ENCODE assay signal across 20 cellular contexts in the genomic region with DNA sequence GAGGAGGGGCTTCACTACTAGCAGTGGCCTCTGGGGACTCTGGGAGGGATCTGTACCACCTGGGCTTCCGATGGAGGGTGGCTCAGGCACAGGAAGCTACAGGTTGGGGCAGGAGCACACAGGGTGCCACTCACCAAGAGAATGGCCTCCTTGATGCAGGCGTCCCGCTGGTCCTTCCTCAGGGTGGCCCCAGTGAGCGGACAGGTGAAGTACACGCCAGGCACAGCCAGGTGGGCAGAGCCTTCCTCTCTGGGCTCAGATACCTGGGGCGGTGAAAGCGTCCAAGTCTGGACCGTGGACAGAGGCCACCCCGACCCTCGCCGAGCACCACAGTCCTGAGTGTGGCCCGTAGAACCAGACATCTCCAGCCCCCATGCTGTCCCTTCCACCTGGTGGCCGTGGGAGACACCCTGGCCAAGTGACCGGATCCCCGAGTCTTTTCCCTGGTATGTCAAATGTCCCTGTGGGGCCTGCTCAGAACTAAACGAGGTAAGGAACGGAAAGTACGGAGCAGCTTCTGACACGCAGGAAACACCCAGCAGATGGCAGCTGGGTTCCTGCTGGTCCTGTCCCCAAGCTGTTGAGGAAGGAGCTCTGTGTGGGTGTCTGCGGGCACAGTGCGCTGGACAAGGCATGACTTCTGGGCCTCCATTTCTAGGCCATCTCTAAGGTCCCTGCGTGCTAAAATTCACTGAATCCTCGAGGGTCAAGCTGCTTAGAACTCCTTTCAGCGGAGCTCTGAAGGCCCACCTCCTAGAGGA. TPM values are rescaled to one million over a fixed set of nuclear protein-coding genes. Genes with fewer than 3 reads are reported as not detected.
A peak's percentile ranks its signal among the peaks of the same experiment; 100 is the strongest.
DNase-seq lines count a peak whose midpoint lies in the region; ATAC-seq, FAIRE-seq and TF ChIP-seq lines count a peak whose summit lies in the region.
"Had no signal": no experiment of that assay in that cellular context is flagged by ENCODE, and none has a peak within 500 bp of the region (broad histone marks: within the 10 kb centered on the region; RNA-seq: fewer than 3 reads in every experiment).

No MANE protein-coding gene starts in this region.

- peak overlapping the region; percentile 56 for H3K27ac ChIP-seq in left ventricle myocardium inferior (replicated peaks)
- H3K27ac ChIP-seq in right atrium auricular region: no peak overlapping the region
- H3K27ac ChIP-seq in K562 (ENCODE audit: extremely low read depth, low read depth, low read length): no peak overlapping the region
- H3K27ac ChIP-seq in osteoblast (ENCODE audit: low read depth, low read length): no peak overlapping the region
- H3K27ac ChIP-seq: Peyer's patch had no signal

- 0 out of 4 replicates have a peak overlapping the region, but pooled peaks of 1 of the 2 experiments have one; percentile 27 for H3K9ac ChIP-seq in K562 (ENCODE audit: insufficient read depth in 1 of 2, low read depth in 2 of 2, low read length in 2 of 2)

- BruUV-seq in K562 (replicated peaks; lab: Mats Ljungman, UMichigan): no TSS peak

- DNase-seq in left ventricle myocardium inferior (no peak), right atrium auricular region (ENCODE audit: low spot score) (no peak), H7 (peak; percentile 54), K562 (ENCODE audit: extremely low read depth in 1 of 4, low spot score in 3 of 4) (no peak), osteoblast (ENCODE audit: insufficient read length, low spot score, missing footprints) (peak; percentile 86), T-helper 9 cell (no peak), NCI-H526 treated with DMSO at 0.1 percent for 48 hours (lab: John Stamatoyannopoulos, UW) (no peak)
- DNase-seq: AML-193, EL, KG1, NCI-H1092 treated with DMSO at 0.1 percent for 48 hours, NCI-H1694 treated with DMSO at 0.1 percent for 48 hours, NCI-H446, NCI-H774, Peyer's patch, SIG-M5, SW 1271 had no signal

- no peak for TF ChIP-seq RAD21 in K562 (CRISPR knock-in tag; conservative IDR thresholded peaks at IDR 0.05 in 1 of 2, IDR thresholded peaks at IDR 0.05 in 1 of 2)

- H3K79me2 ChIP-seq in K562 (ENCODE audit: control insufficient read depth, insufficient read depth, low read length): peaks cover 34% of the 10 kb centered on the region
- H3K79me2 ChIP-seq in osteoblast (ENCODE audit: insufficient read depth, low read length): peaks cover 50% of the 10 kb centered on the region

- peaks cover 2% of the 10 kb centered on the region for H3K9me1 ChIP-seq in K562 (ENCODE audit: control insufficient read depth, insufficient read depth, low read length)

- 92% methylated on average over 18 of the region's 24 CpGs for WGBS in K562 (ENCODE audit: insufficient coverage, low coverage, missing lambda C conversion rate)

- H2AFZ ChIP-seq in K562 (ENCODE audit: low read depth, low read length): no peak overlapping the region
- no peak overlapping the region for H2AFZ ChIP-seq in osteoblast (ENCODE audit: low read length)

- intact Hi-C loops in left ventricle myocardium inferior (cut with micrococcal nuclease): no loop called here
- intact Hi-C loops in K562 (cut with micrococcal nuclease): no loop called here

- ATAC-seq in K562 (no peak), HG02642 (IDR thresholded peaks at IDR 0.05; ENCODE audit: poor library complexity, unreplicated experiment) (no peak)
- ATAC-seq: HCT116 had no signal

- H3K4me1 ChIP-seq in left ventricle myocardium inferior: peaks cover 52% of the 10 kb centered on the region
- H3K4me1 ChIP-seq in right atrium auricular region: peaks cover 0 to 36% of the 10 kb centered on the region in 2 donors
- peaks cover 21 to 64% of the 10 kb centered on the region in 2 experiments for H3K4me1 ChIP-seq in K562 (replicated peaks in 1 of 2; ENCODE audit: control insufficient read depth in 2 of 2, insufficient read depth in 2 of 2, low read length in 2 of 2)
- H3K4me1 ChIP-seq in osteoblast (ENCODE audit: insufficient read depth, low read length): peaks cover 20% of the 10 kb centered on the region

- POLR2A ChIA-PET in K562 (lab: Yijun Ruan, JAX): interaction anchor here (0.6 to 4.5 kb wide), 6 partner anchors 9 to 207 kb away, joined by 3 to 15 read pairs (median 4); no protein-coding TSS in a partner anchor

- in situ Hi-C loops in K562 (cut with MboI): no loop called here

- TF ChIP-seq CTCF in left ventricle myocardium inferior (IDR thresholded peaks at IDR 0.05; ENCODE audit: borderline replicate concordance) (no peak), right atrium auricular region (IDR thresholded peaks at IDR 0.05) (no peak), K562 (IDR thresholded peaks at IDR 0.05 in 2 of 3, conservative IDR thresholded peaks at IDR 0.05 in 1 of 3; ENCODE audit: insufficient read depth in 2 of 3, low read depth in 1 of 3, low read length in 3 of 3) (no peak), osteoblast (IDR thresholded peaks at IDR 0.05; ENCODE audit: extremely low read depth, low read depth, low read length) (no peak)

- no peaks in the 10 kb centered on the region for H3K27me3 ChIP-seq in left ventricle myocardium inferior (ENCODE audit: low read depth)
- H3K27me3 ChIP-seq in right atrium auricular region: no peaks in the 10 kb centered on the region
- H3K27me3 ChIP-seq in H7 (ENCODE audit: control insufficient read depth, insufficient read depth, low read length): no peaks in the 10 kb centered on the region
- H3K27me3 ChIP-seq in K562 (ENCODE audit: control insufficient read depth in 2 of 2, insufficient read depth in 2 of 2, low read length in 2 of 2): no peaks in the 10 kb centered on the region
- H3K27me3 ChIP-seq in osteoblast (ENCODE audit: insufficient read depth, low read length): no peaks in the 10 kb centered on the region
- H3K27me3 ChIP-seq: Peyer's patch had no signal

- CTCF ChIA-PET in K562 (lab: Yijun Ruan, JAX; ENCODE audit: low intra/inter-chr PET ratio): no interaction called here

- no peak for FAIRE-seq in K562 (lab: Jason Lieb, UNC)
- FAIRE-seq: GM18507 had no signal

- H3K4me3 ChIP-seq in left ventricle myocardium inferior (no peak overlapping the region), right atrium auricular region (no peak overlapping the region), H7 (ENCODE audit: insufficient read depth, low read depth, low read length) (no peak overlapping the region), K562 (no peak overlapping the region), osteoblast (ENCODE audit: insufficient read depth, low read length) (no peak overlapping the region)
- H3K4me3 ChIP-seq: Peyer's patch had no signal

- no peak for TF ChIP-seq EP300 in K562 (IDR thresholded peaks at IDR 0.05; ENCODE audit: low read length)

- 0 out of 2 replicates have a peak, but pooled peaks have one; percentile 6 for TF ChIP-seq POLR2A in K562 (conservative IDR thresholded peaks at IDR 0.05)

- H3K36me3 ChIP-seq in left ventricle myocardium inferior (peaks cover 70% of the 10 kb centered on the region), right atrium auricular region (peaks cover 64% of the 10 kb centered on the region), H7 (replicated peaks; ENCODE audit: control insufficient read depth, insufficient read depth, low read length) (no peaks in the 10 kb centered on the region; the same call in none of the 2 replicates), K562 (ENCODE audit: control insufficient read depth, insufficient read depth, low read length) (peaks cover 70% of the 10 kb centered on the region; the same call in 2 of the 3 replicates), osteoblast (ENCODE audit: insufficient read depth, low read length) (peaks cover 68% of the 10 kb centered on the region)

- no peaks in the 10 kb centered on the region for H3K9me3 ChIP-seq in left ventricle myocardium inferior (replicated peaks)
- no peaks in the 10 kb centered on the region for H3K9me3 ChIP-seq in right atrium auricular region
- H3K9me3 ChIP-seq in K562 (replicated peaks; ENCODE audit: control insufficient read depth, insufficient read depth, low read depth, low read length): no peaks in the 10 kb centered on the region
- H3K9me3 ChIP-seq in osteoblast (ENCODE audit: low read depth, low read length): no peaks in the 10 kb centered on the region
- H3K9me3 ChIP-seq: Peyer's patch had no signal

- H4K20me1 ChIP-seq in K562 (replicated peaks; ENCODE audit: control insufficient read depth, insufficient read depth, low read length) (peaks cover 5% of the 10 kb centered on the region; the same call in 1 of the 2 replicates), osteoblast (ENCODE audit: insufficient read depth, low read length) (peaks cover 43% of the 10 kb centered on the region)

- H3K4me2 ChIP-seq in K562 (ENCODE audit: insufficient read depth, low read length): no peak overlapping the region
- H3K4me2 ChIP-seq in osteoblast (ENCODE audit: insufficient read depth, low read length): no peak overlapping the region

RNA-seq across cellular contexts. Expression of a gene that starts 5.2 kb away (rescaled TPM):
- total RNA-seq in left ventricle myocardium inferior (113 TPM), right atrium auricular region (100 to 1,000 TPM in 1 of 2 donors, 10 to 100 TPM in 1; 52.8 to 100 TPM), K562 (2014; rRNA removed) (49.7 and 63.6 TPM in 2 replicates), K562 (2014; rRNA removed; fragmentation: Illumina TruSeq; extraction: Trizol) (8.6 and 11.0 TPM in 2 replicates), K562 (2015; rRNA removed; fragmentation: Illumina TruSeq; extraction: Trizol) (29.5 and 33.1 TPM in 2 replicates), K562 (2021) (80.8 and 90.2 TPM in 2 replicates), osteoblast (120 and 136 TPM in 2 replicates)
- total RNA-seq in H7 (2014; rRNA removed; shearing (Covaris generic)): 36.0 and 41.8 TPM in 2 replicates
- 23.2 and 58.0 TPM in 2 replicates for total RNA-seq in K562 (2011; cell fraction: chromatin; rRNA removed; ENCODE audit: low replicate concordance)
- 57.5 and 64.5 TPM in 2 replicates for total RNA-seq in K562 (2011; cell fraction: nucleolus; rRNA removed)
- total RNA-seq in K562 (2011; cell fraction: nucleoplasm; rRNA removed): 32.2 and 37.0 TPM in 2 replicates
- polyA plus RNA-seq in K562 (2011; rRNA removed) (38.2 and 51.7 TPM in 2 replicates), K562 (2014; fragmentation: Illumina TruSeq; extraction: Trizol) (17.5 and 45.2 TPM in 2 replicates), K562 (2014; fragmentation: Nextera tagmentation; extraction: Ambion mirVana) (1 to 10 TPM in 1 of 2 experiments, under 1 TPM in 1; 0.48 to 1.8 TPM), K562 (2014; rRNA removed) (59.4 and 59.7 TPM in 2 replicates)
- polyA plus RNA-seq in K562 (2011; cell fraction: cytosol; rRNA removed): 58.6 and 121 TPM in 2 replicates
- 54.4 and 74.2 TPM in 2 replicates for polyA plus RNA-seq in K562 (2011; cell fraction: nucleus; rRNA removed)
- polyA plus RNA-seq in K562 (2012): 56.8 and 86.6 TPM in 2 replicates
- polyA minus RNA-seq in K562 (2011; rRNA and poly(A)+ RNA removed): 17.1 and 20.7 TPM in 2 replicates
- polyA minus RNA-seq in K562 (2011; cell fraction: cytosol; rRNA and poly(A)+ RNA removed): 32.3 and 41.4 TPM in 2 replicates
- polyA minus RNA-seq in K562 (2011; cell fraction: nucleus; rRNA and poly(A)+ RNA removed): 14.9 and 15.9 TPM in 2 replicates

RNA-seq across cellular contexts. Expression of a gene that starts 19.7 kb away (rescaled TPM):
- total RNA-seq in left ventricle myocardium inferior (22.8 TPM), right atrium auricular region (10 to 100 TPM; 18.3 to 24.8 TPM), K562 (2014; rRNA removed) (48.7 and 61.7 TPM in 2 replicates), K562 (2014; rRNA removed; fragmentation: Illumina TruSeq; extraction: Trizol) (10.7 and 12.3 TPM in 2 replicates), K562 (2015; rRNA removed; fragmentation: Illumina TruSeq; extraction: Trizol) (27.9 and 29.4 TPM in 2 replicates), K562 (2021) (39.7 and 45.9 TPM in 2 replicates), osteoblast (44.2 and 48.5 TPM in 2 replicates)
- total RNA-seq in H7 (2014; rRNA removed; shearing (Covaris generic)): 111 and 116 TPM in 2 replicates
- total RNA-seq in K562 (2011; cell fraction: chromatin; rRNA removed; ENCODE audit: low replicate concordance): 18.0 and 40.2 TPM in 2 replicates
- total RNA-seq in K562 (2011; cell fraction: nucleolus; rRNA removed): 25.8 and 27.2 TPM in 2 replicates
- 18.5 and 20.0 TPM in 2 replicates for total RNA-seq in K562 (2011; cell fraction: nucleoplasm; rRNA removed)
- polyA plus RNA-seq in K562 (2011; rRNA removed) (14.3 and 21.1 TPM in 2 replicates), K562 (2014; fragmentation: Illumina TruSeq; extraction: Trizol) (16.0 and 27.4 TPM in 2 replicates), K562 (2014; fragmentation: Nextera tagmentation; extraction: Ambion mirVana) (under 1 TPM; 0.13 to 0.21 TPM), K562 (2014; rRNA removed) (39.7 and 50.8 TPM in 2 replicates)
- polyA plus RNA-seq in K562 (2011; cell fraction: cytosol; rRNA removed): 10.7 and 15.1 TPM in 2 replicates
- polyA plus RNA-seq in K562 (2011; cell fraction: nucleus; rRNA removed): 32.8 and 44.3 TPM in 2 replicates
- polyA plus RNA-seq in K562 (2012): 29.5 and 31.2 TPM in 2 replicates
- 9.0 and 10.3 TPM in 2 replicates for polyA minus RNA-seq in K562 (2011; rRNA and poly(A)+ RNA removed)
- polyA minus RNA-seq in K562 (2011; cell fraction: cytosol; rRNA and poly(A)+ RNA removed): 14.8 and 23.0 TPM in 2 replicates
- 6.3 and 9.2 TPM in 2 replicates for polyA minus RNA-seq in K562 (2011; cell fraction: nucleus; rRNA and poly(A)+ RNA removed)

RNA-seq across cellular contexts. Expression of a gene that starts 50.0 kb away (rescaled TPM):
- total RNA-seq in left ventricle myocardium inferior: 5.1 TPM
- total RNA-seq in right atrium auricular region: 1 to 10 TPM; 2.6 to 5.0 TPM
- total RNA-seq in H7 (2014; rRNA removed; shearing (Covaris generic)): 121 and 122 TPM in 2 replicates
- 122 and 169 TPM in 2 replicates for total RNA-seq in K562 (2011; cell fraction: chromatin; rRNA removed; ENCODE audit: low replicate concordance)
- 101 and 121 TPM in 2 replicates for total RNA-seq in K562 (2011; cell fraction: nucleolus; rRNA removed)
- 83.4 and 88.4 TPM in 2 replicates for total RNA-seq in K562 (2011; cell fraction: nucleoplasm; rRNA removed)
- total RNA-seq in K562 (2014; rRNA removed): 61.1 and 78.3 TPM in 2 replicates
- total RNA-seq in K562 (2014; rRNA removed; fragmentation: Illumina TruSeq; extraction: Trizol): 32.5 and 42.6 TPM in 2 replicates
- 51.4 and 51.8 TPM in 2 replicates for total RNA-seq in K562 (2015; rRNA removed; fragmentation: Illumina TruSeq; extraction: Trizol)
- total RNA-seq in K562 (2021): 78.6 and 86.9 TPM in 2 replicates
- polyA plus RNA-seq in K562 (2011; rRNA removed): 32.0 and 35.3 TPM in 2 replicates
- polyA plus RNA-seq in K562 (2011; cell fraction: cytosol; rRNA removed): 33.8 and 95.9 TPM in 2 replicates
- 46.7 and 100 TPM in 2 replicates for polyA plus RNA-seq in K562 (2011; cell fraction: nucleus; rRNA removed)
- 65.6 and 65.8 TPM in 2 replicates for polyA plus RNA-seq in K562 (2012)
- 45.2 and 59.3 TPM in 2 replicates for polyA plus RNA-seq in K562 (2014; fragmentation: Illumina TruSeq; extraction: Trizol)
- polyA plus RNA-seq in K562 (2014; fragmentation: Nextera tagmentation; extraction: Ambion mirVana): 1 to 10 TPM; 1.6 to 2.1 TPM
- 65.4 and 73.4 TPM in 2 replicates for polyA plus RNA-seq in K562 (2014; rRNA removed)
- 33.8 and 38.5 TPM in 2 replicates for polyA minus RNA-seq in K562 (2011; rRNA and poly(A)+ RNA removed)
- polyA minus RNA-seq in K562 (2011; cell fraction: cytosol; rRNA and poly(A)+ RNA removed): 43.1 and 61.4 TPM in 2 replicates
- 35.1 and 42.1 TPM in 2 replicates for polyA minus RNA-seq in K562 (2011; cell fraction: nucleus; rRNA and poly(A)+ RNA removed)
- total RNA-seq in osteoblast: 3.6 and 5.6 TPM in 2 replicates

RNA-seq across cellular contexts. Expression of a gene that starts 52.1 kb away (rescaled TPM):
- total RNA-seq in left ventricle myocardium inferior (18.6 TPM), right atrium auricular region (10 to 100 TPM; 17.5 to 31.9 TPM), K562 (2014; rRNA removed) (48.0 and 60.1 TPM in 2 replicates), K562 (2014; rRNA removed; fragmentation: Illumina TruSeq; extraction: Trizol) (6.1 and 9.4 TPM in 2 replicates), K562 (2015; rRNA removed; fragmentation: Illumina TruSeq; extraction: Trizol) (28.6 and 29.1 TPM in 2 replicates), K562 (2021) (72.0 and 75.3 TPM in 2 replicates), osteoblast (83.2 and 84.9 TPM in 2 replicates)
- total RNA-seq in H7 (2014; rRNA removed; shearing (Covaris generic)): 73.1 and 97.7 TPM in 2 replicates
- total RNA-seq in K562 (2011; cell fraction: chromatin; rRNA removed; ENCODE audit: low replicate concordance): 74.6 and 119 TPM in 2 replicates
- total RNA-seq in K562 (2011; cell fraction: nucleolus; rRNA removed): 59.7 and 60.0 TPM in 2 replicates
- total RNA-seq in K562 (2011; cell fraction: nucleoplasm; rRNA removed): 58.7 and 78.3 TPM in 2 replicates
- polyA plus RNA-seq in K562 (2011; rRNA removed) (25.7 and 44.0 TPM in 2 replicates), K562 (2014; fragmentation: Illumina TruSeq; extraction: Trizol) (25.5 and 57.0 TPM in 2 replicates), K562 (2014; fragmentation: Nextera tagmentation; extraction: Ambion mirVana) (1 to 10 TPM; 1.7 to 2.1 TPM), K562 (2014; rRNA removed) (58.5 and 64.7 TPM in 2 replicates)
- polyA plus RNA-seq in K562 (2011; cell fraction: cytosol; rRNA removed): 41.8 and 96.4 TPM in 2 replicates
- 68.2 and 94.2 TPM in 2 replicates for polyA plus RNA-seq in K562 (2011; cell fraction: nucleus; rRNA removed)
- polyA plus RNA-seq in K562 (2012): 51.2 and 58.7 TPM in 2 replicates
- polyA minus RNA-seq in K562 (2011; rRNA and poly(A)+ RNA removed): 8.2 and 13.7 TPM in 2 replicates
- 31.3 and 36.5 TPM in 2 replicates for polyA minus RNA-seq in K562 (2011; cell fraction: cytosol; rRNA and poly(A)+ RNA removed)
- polyA minus RNA-seq in K562 (2011; cell fraction: nucleus; rRNA and poly(A)+ RNA removed): 17.4 and 22.5 TPM in 2 replicates

Comparison
In these comparisons a context has a peak if more than half of its experiments do, and no peak if none do; other contexts are left out.
1. DNase-seq: peak in H7 (single experiment) and osteoblast (single experiment); none in left ventricle myocardium inferior (single experiment), right atrium auricular region (single experiment), K562 (0 of 4), T-helper 9 cell (single experiment) and NCI-H526 treated with DMSO at 0.1 percent for 48 hours (single experiment).